26 cellular contexts compared by ENCODE assay signal in genomic region chr5:67009028-67009427, GRCh38.
DNase-seq lines count a peak whose midpoint lies in the region; ATAC-seq and TF ChIP-seq lines count a peak whose summit lies in the region.
"Had no signal": no experiment of that assay in that cellular context is flagged by ENCODE, and none has a peak within 500 bp of the region (broad histone marks: within the 10 kb centered on the region; RNA-seq: fewer than 3 reads in every experiment).

No MANE protein-coding gene starts in this region.

- in situ Hi-C loops in transverse colon (cut with MboI; ENCODE audit: low pct_ligation_motif_present in 1 of 4, low pct_unique_long_range_greater_than_20kb in 1 of 4, low sequenced_read_pairs in 3 of 4) = no loop called here

- H3K36me3 Mint-ChIP-seq in activated naive CD4-positive, alpha-beta T cell treated with anti-CD3 and anti-CD28 coated beads for 36 hours (ENCODE audit: low read depth) = peaks cover 11% of the 10 kb centered on the region
- peaks cover 6% of the 10 kb centered on the region for H3K36me3 Mint-ChIP-seq in T-helper 17 cell (ENCODE audit: low read depth)
- H3K36me3 Mint-ChIP-seq: naive thymus-derived CD8-positive, alpha-beta T cell had no signal

- peaks cover 0 to 2% of the 10 kb centered on the region in 2 donors for H3K36me3 ChIP-seq in psoas muscle (ENCODE audit: insufficient read depth in 1 of 2, low read depth in 1 of 2)
- H3K36me3 ChIP-seq in transverse colon = no peaks in the 10 kb centered on the region
- H3K36me3 ChIP-seq: colonic mucosa, suprapubic skin, vagina had no signal

- no peaks in the 10 kb centered on the region for H3K27me3 ChIP-seq in psoas muscle (ENCODE audit: insufficient read depth in 3 of 3, low read length in 2 of 3)
- H3K27me3 ChIP-seq in transverse colon = no peaks in the 10 kb centered on the region
- H3K27me3 ChIP-seq: colonic mucosa, suprapubic skin, vagina had no signal

- TF ChIP-seq POLR2A in transverse colon (IDR thresholded peaks at IDR 0.05) = no peak

- H3K9me3 Mint-ChIP-seq in activated naive CD4-positive, alpha-beta T cell treated with anti-CD3 and anti-CD28 coated beads for 36 hours = no peaks in the 10 kb centered on the region
- H3K9me3 Mint-ChIP-seq: effector memory CD8-positive, alpha-beta T cell; GM23338; naive thymus-derived CD8-positive, alpha-beta T cell had no signal

- no peaks in the 10 kb centered on the region for H3K9me3 ChIP-seq in T-helper 17 cell (ENCODE audit: control insufficient read depth, low read length, poor library complexity, severe bottlenecking)
- H3K9me3 ChIP-seq in psoas muscle = no peaks in the 10 kb centered on the region
- H3K9me3 ChIP-seq in transverse colon = no peaks in the 10 kb centered on the region
- H3K9me3 ChIP-seq: colonic mucosa, suprapubic skin, vagina had no signal

- peaks cover 43% of the 10 kb centered on the region for H3K4me1 ChIP-seq in psoas muscle
- H3K4me1 ChIP-seq in transverse colon = peaks cover 7 to 53% (median 36%) of the 10 kb centered on the region in 4 donors
- H3K4me1 ChIP-seq: colonic mucosa had no signal

- H3K27ac ChIP-seq in psoas muscle = peak overlapping the region; percentile 85
- no peak overlapping the region for H3K27ac ChIP-seq in transverse colon
- H3K27ac ChIP-seq: colonic mucosa, suprapubic skin had no signal

- no peak for TF ChIP-seq CTCF in psoas muscle (IDR thresholded peaks at IDR 0.05)
- no peak for TF ChIP-seq CTCF in transverse colon (IDR thresholded peaks at IDR 0.05)

- no peak for DNase-seq in activated naive CD4-positive, alpha-beta T cell treated with anti-CD3 and anti-CD28 coated beads for 36 hours
- DNase-seq in activated naive CD4-positive, alpha-beta T cell treated with Interleukin-2 at 50 U/mL for 16 hours = no peak
- no peak for DNase-seq in T-helper 17 cell
- no peak for DNase-seq in psoas muscle
- no peak for DNase-seq in transverse colon
- no peak for DNase-seq in NCI-H1417 treated with DMSO at 0.1 percent for 48 hours (lab: John Stamatoyannopoulos, UW)
- DNase-seq: activated CD4-positive, CD25-positive, alpha-beta regulatory T cell treated with anti-CD3 and anti-CD28 coated beads, Interleukin-2, amount 50 U/mL, for 72 hours; colonic mucosa; COR-L47; DMS79 treated with DMSO at 0.1 percent for 48 hours; effector memory CD8-positive, alpha-beta T cell; glutamatergic neuron; left colon; midbrain; naive thymus-derived CD8-positive, alpha-beta T cell; NCI-H146; NCI-H2171; NCI-H524 treated with DMSO at 0.1 percent for 48 hours; retina; T-helper 1 cell had no signal

- CTCF ChIA-PET in activated naive CD4-positive, alpha-beta T cell treated with anti-CD3 and anti-CD28 coated beads for 36 hours (lab: Charles Lee) = interaction anchor here (2.2 kb wide), 1 partner anchor 22 kb away, joined by 8 read pairs; no protein-coding TSS in a partner anchor

- intact Hi-C loops in activated naive CD4-positive, alpha-beta T cell treated with anti-CD3 and anti-CD28 coated beads for 36 hours (cut with micrococcal nuclease) = loop anchor here (5.0 to 10.0 kb wide), 3 partner anchors 864 to 1426 kb away; partner anchors contain the start of gene SREK1
- intact Hi-C loops in psoas muscle (cut with DNase I) (loop anchor here in 1 of 2 donors (5.0 kb wide), 2 partner anchors 38 to 143 kb away; no protein-coding TSS in a partner anchor), transverse colon (cut with DNase I; ENCODE audit: low total_unique reads) (loop anchor here (10.0 kb wide), 1 partner anchor 1236 kb away; no protein-coding TSS in a partner anchor)

- H3K27me3 Mint-ChIP-seq in activated naive CD4-positive, alpha-beta T cell treated with anti-CD3 and anti-CD28 coated beads for 36 hours (ENCODE audit: low read depth) = no peaks in the 10 kb centered on the region
- no peaks in the 10 kb centered on the region for H3K27me3 Mint-ChIP-seq in T-helper 17 cell
- H3K27me3 Mint-ChIP-seq: effector memory CD8-positive, alpha-beta T cell; naive thymus-derived CD8-positive, alpha-beta T cell had no signal

- H3K4me1 Mint-ChIP-seq in activated naive CD4-positive, alpha-beta T cell treated with anti-CD3 and anti-CD28 coated beads for 36 hours (ENCODE audit: low read depth) = peaks cover 87% of the 10 kb centered on the region
- peaks cover 80% of the 10 kb centered on the region for H3K4me1 Mint-ChIP-seq in T-helper 17 cell

- no peak for TF ChIP-seq EP300 in transverse colon (IDR thresholded peaks at IDR 0.05; ENCODE audit: low read depth)

- WGBS in psoas muscle, 3 donors = 74 to 89% (median 75%) methylated on average over 1 of the region's 1 CpG
- 75 to 91% methylated on average over 1 of the region's 1 CpG for WGBS in transverse colon (ENCODE audit: low coverage in 1 of 2), 2 donors

- H3K27ac Mint-ChIP-seq in activated naive CD4-positive, alpha-beta T cell treated with anti-CD3 and anti-CD28 coated beads for 36 hours = peak overlapping the region; percentile 60
- H3K27ac Mint-ChIP-seq in T-helper 17 cell = peak overlapping the region; percentile 3
- H3K27ac Mint-ChIP-seq: effector memory CD8-positive, alpha-beta T cell; GM23338 had no signal

- ATAC-seq in T-helper 17 cell (no peak), esophagus mucosa (peak; percentile 41), psoas muscle (no peak), HG03457 (IDR thresholded peaks at IDR 0.05; ENCODE audit: unreplicated experiment) (no peak)
- ATAC-seq: effector memory CD8-positive, alpha-beta T cell; GM23338; left colon; naive thymus-derived CD8-positive, alpha-beta T cell had no signal

- H3K4me3 Mint-ChIP-seq in activated naive CD4-positive, alpha-beta T cell treated with anti-CD3 and anti-CD28 coated beads for 36 hours = no peak overlapping the region
- H3K4me3 Mint-ChIP-seq in T-helper 17 cell = peak overlapping the region; percentile 63
- H3K4me3 Mint-ChIP-seq: effector memory CD8-positive, alpha-beta T cell; GM23338 had no signal

- peak overlapping the region; percentile 81 for H3K4me3 ChIP-seq in psoas muscle
- no peak overlapping the region for H3K4me3 ChIP-seq in transverse colon
- H3K4me3 ChIP-seq: colonic mucosa, GM23338, smooth muscle cell, suprapubic skin had no signal
